Comparison of ENCODE assay signal across 8 cellular contexts in genomic region chr6:137811912-137812553, GRCh38. TPM values are rescaled to one million over a fixed set of nuclear protein-coding genes. Genes with fewer than 3 reads are reported as not detected.
DNase-seq lines count a peak whose midpoint lies in the region; ATAC-seq lines count a peak whose summit lies in the region.

No MANE protein-coding gene starts in this region.

- peaks cover 30 to 34% (median 31%) of the 10 kb centered on the region in 3 donors for H3K4me1 Mint-ChIP-seq in naive B cell

- ATAC-seq in HG03097 (IDR thresholded peaks at IDR 0.05; ENCODE audit: low FRiP score, unreplicated experiment) (peak; percentile 5), naive B cell (ENCODE audit: low read depth in 2 of 2) (no peak), GM19395 (IDR thresholded peaks at IDR 0.05; ENCODE audit: unreplicated experiment) (no peak)
- peak in 1 of 2 donors; percentile 18 for ATAC-seq in activated naive CD4-positive, alpha-beta T cell treated with anti-CD3 and anti-CD28 coated beads, Interleukin-2, amount 50 U/mL, for 72 hours

- DNase-seq in CD1c-positive myeloid dendritic cell (ENCODE audit: extremely low spot score) = peak; percentile 87
- DNase-seq in activated naive CD4-positive, alpha-beta T cell treated with anti-CD3 and anti-CD28 coated beads, Interleukin-2, amount 50 U/mL, for 72 hours (ENCODE audit: low spot score in 2 of 2) = no peak
- DNase-seq in naive B cell = no peak
- DNase-seq in DMS114 treated with DMSO at 0.1 percent for 48 hours (lab: John Stamatoyannopoulos, UW; ENCODE audit: unreplicated experiment) = no peak
- no peak for DNase-seq in stimulated activated CD4-positive, alpha-beta T cell treated with anti-CD3 and anti-CD28 coated beads, Interleukin-2, amount 100 ng/mL, for 48 hours
- no peak for DNase-seq in NCI-H146 treated with DMSO at 0.1 percent for 48 hours (lab: John Stamatoyannopoulos, UW; ENCODE audit: unreplicated experiment)

- no peaks in the 10 kb centered on the region for H3K27me3 Mint-ChIP-seq in naive B cell

- H3K4me3 Mint-ChIP-seq in naive B cell = peak overlapping the region; percentile 16 to 89 (median 80)

- H3K36me3 Mint-ChIP-seq in activated naive CD4-positive, alpha-beta T cell treated with anti-CD3 and anti-CD28 coated beads, Interleukin-2, amount 50 U/mL, for 72 hours = peaks cover 12 to 13% of the 10 kb centered on the region in 2 donors
- H3K36me3 Mint-ChIP-seq in naive B cell = no peaks in the 10 kb centered on the region

- H3K27ac Mint-ChIP-seq in activated naive CD4-positive, alpha-beta T cell treated with anti-CD3 and anti-CD28 coated beads, Interleukin-2, amount 50 U/mL, for 72 hours = peak overlapping the region; percentile 87 to 96
- peak overlapping the region; percentile 94 to 99 (median 98) for H3K27ac Mint-ChIP-seq in naive B cell

- peaks cover 7 to 9% of the 10 kb centered on the region in 2 donors for H3K9me3 Mint-ChIP-seq in activated naive CD4-positive, alpha-beta T cell treated with anti-CD3 and anti-CD28 coated beads, Interleukin-2, amount 50 U/mL, for 72 hours
- peaks cover 0 to 2% (median 0%) of the 10 kb centered on the region in 7 donors for H3K9me3 Mint-ChIP-seq in naive B cell

RNA-seq across cellular contexts. Expression of gene TNFAIP3, which starts 55.0 kb away (rescaled TPM):
- total RNA-seq in activated naive CD4-positive, alpha-beta T cell treated with anti-CD3 and anti-CD28 coated beads, Interleukin-2, amount 50 U/mL, for 72 hours = 100 to 1,000 TPM; 217 to 268 TPM
- polyA plus RNA-seq in naive B cell (ENCODE audit: low read depth in 6 of 6) = 10 to 100 TPM in 5 of 6 donors, 1 to 10 TPM in 1; 4.0 to 48.4 (median 33.8) TPM
